Comparison of ENCODE assay signal across 26 cellular contexts in genomic region chr19:39927076-39927475, GRCh38. TPM values are rescaled to one million over a fixed set of nuclear protein-coding genes. Genes with fewer than 3 reads are reported as not detected.
DNase-seq lines count a peak whose midpoint lies in the region; ATAC-seq and TF ChIP-seq lines count a peak whose summit lies in the region.
"Had no signal": no experiment of that assay in that cellular context is flagged by ENCODE, and none has a peak within 500 bp of the region (broad histone marks: within the 10 kb centered on the region; RNA-seq: fewer than 3 reads in every experiment).

No MANE protein-coding gene starts in this region.

- intact Hi-C loops in stomach (cut with DNase I; ENCODE audit: low total_unique reads) (no loop called here), body of pancreas (cut with DNase I) (no loop called here)

- TF ChIP-seq POLR2A in stomach (IDR thresholded peaks at IDR 0.05) (no peak), body of pancreas (IDR thresholded peaks at IDR 0.05) (no peak)

- H3K36me3 ChIP-seq in stomach (peaks cover 0 to 9% (median 4%) of the 10 kb centered on the region in 4 donors), body of pancreas (replicated peaks in 1 of 2; ENCODE audit: insufficient read depth in 1 of 2, low read depth in 2 of 2) (no peaks in the 10 kb centered on the region)
- H3K36me3 ChIP-seq: MG63, SJCRH30 had no signal

- WGBS in stomach, 5 donors = 83 to 92% (median 86%) methylated on average over 11 of the region's 11 CpGs
- WGBS in body of pancreas, 2 donors = 85 to 93% methylated on average over 10 of the region's 11 CpGs

- H3K4me1 ChIP-seq in stomach (no peaks in the 10 kb centered on the region), body of pancreas (no peaks in the 10 kb centered on the region)
- H3K4me1 ChIP-seq: SJCRH30 had no signal

- no peak for ATAC-seq in activated CD8-positive, alpha-beta memory T cell treated with anti-CD3 and anti-CD28 coated beads, Interleukin-2, amount 10 ng/mL, durations not matched to agents 7 days and 5 days
- ATAC-seq in left lobe of liver (no peak), body of pancreas (no peak)
- ATAC-seq: PC-3, Right ventricle myocardium inferior had no signal

- H3K4me3 ChIP-seq in stomach (no peak overlapping the region), body of pancreas (no peak overlapping the region)
- H3K4me3 ChIP-seq: MG63, SJCRH30 had no signal

- H3K27me3 Mint-ChIP-seq in activated naive CD8-positive, alpha-beta T cell = no peaks in the 10 kb centered on the region
- no peaks in the 10 kb centered on the region for H3K27me3 Mint-ChIP-seq in activated naive CD8-positive, alpha-beta T cell treated with anti-CD3 and anti-CD28 coated beads for 36 hours
- H3K27me3 Mint-ChIP-seq in activated CD8-positive, alpha-beta memory T cell treated with anti-CD3 and anti-CD28 coated beads, Interleukin-2, amount 10 ng/mL, durations not matched to agents 7 days and 5 days = no peaks in the 10 kb centered on the region
- H3K27me3 Mint-ChIP-seq: CD4-positive, alpha-beta memory T cell had no signal

- DNase-seq in activated naive CD8-positive, alpha-beta T cell treated with anti-CD3 and anti-CD28 coated beads for 36 hours = no peak
- DNase-seq in activated CD8-positive, alpha-beta memory T cell treated with anti-CD3 and anti-CD28 coated beads, Interleukin-2, amount 10 ng/mL, durations not matched to agents 7 days and 5 days = peak; percentile 28
- peak; percentile 33 for DNase-seq in left lobe of liver (ENCODE audit: low spot score)
- peak; percentile 22 for DNase-seq in stomach
- DNase-seq in GM03348 (ENCODE audit: low spot score) = no peak
- DNase-seq in mucosa of gallbladder (ENCODE audit: low spot score) = no peak
- no peak for DNase-seq in body of pancreas
- DNase-seq: C1 segment of cervical spinal cord; CD4-positive, alpha-beta memory T cell; COR-L47; DMS53; EL; GDM1; HCEC 1CT; KG1; MG63; NCI-H1105 treated with DMSO at 0.1 percent for 48 hours; NCI-H146; NCI-H1930; NCI-H446; NCI-H524 treated with DMSO at 0.1 percent for 48 hours; NCI-H774; SJCRH30 had no signal

- H3K36me3 Mint-ChIP-seq in activated naive CD8-positive, alpha-beta T cell = peaks cover 15% of the 10 kb centered on the region
- peaks cover 23% of the 10 kb centered on the region for H3K36me3 Mint-ChIP-seq in activated naive CD8-positive, alpha-beta T cell treated with anti-CD3 and anti-CD28 coated beads for 36 hours
- H3K36me3 Mint-ChIP-seq in activated CD8-positive, alpha-beta memory T cell treated with anti-CD3 and anti-CD28 coated beads, Interleukin-2, amount 10 ng/mL, durations not matched to agents 7 days and 5 days = peaks cover 5% of the 10 kb centered on the region

- H3K9me3 Mint-ChIP-seq in activated naive CD8-positive, alpha-beta T cell (ENCODE audit: low read depth) = no peaks in the 10 kb centered on the region
- peaks cover 6% of the 10 kb centered on the region for H3K9me3 Mint-ChIP-seq in activated naive CD8-positive, alpha-beta T cell treated with anti-CD3 and anti-CD28 coated beads for 36 hours
- H3K9me3 Mint-ChIP-seq in activated CD8-positive, alpha-beta memory T cell treated with anti-CD3 and anti-CD28 coated beads, Interleukin-2, amount 10 ng/mL, durations not matched to agents 7 days and 5 days (ENCODE audit: low read depth) = no peaks in the 10 kb centered on the region
- H3K9me3 Mint-ChIP-seq: CD4-positive, alpha-beta memory T cell had no signal

- TF ChIP-seq EP300 in stomach (IDR thresholded peaks at IDR 0.05) = no peak

- H3K9me3 ChIP-seq in stomach (no peaks in the 10 kb centered on the region), body of pancreas (no peaks in the 10 kb centered on the region)

- H3K4me3 Mint-ChIP-seq in activated naive CD8-positive, alpha-beta T cell = no peak overlapping the region
- H3K4me3 Mint-ChIP-seq in activated naive CD8-positive, alpha-beta T cell treated with anti-CD3 and anti-CD28 coated beads for 36 hours = no peak overlapping the region
- no peak overlapping the region for H3K4me3 Mint-ChIP-seq in activated CD8-positive, alpha-beta memory T cell treated with anti-CD3 and anti-CD28 coated beads, Interleukin-2, amount 10 ng/mL, durations not matched to agents 7 days and 5 days
- H3K4me3 Mint-ChIP-seq: CD4-positive, alpha-beta memory T cell had no signal

- H3K27ac ChIP-seq in stomach = no peak overlapping the region
- H3K27ac ChIP-seq in body of pancreas = no peak overlapping the region
- H3K27ac ChIP-seq: SJCRH30 had no signal

- H3K4me1 Mint-ChIP-seq in activated naive CD8-positive, alpha-beta T cell (ENCODE audit: low read depth) = peaks cover 35% of the 10 kb centered on the region
- H3K4me1 Mint-ChIP-seq in activated naive CD8-positive, alpha-beta T cell treated with anti-CD3 and anti-CD28 coated beads for 36 hours = peaks cover 35% of the 10 kb centered on the region
- H3K4me1 Mint-ChIP-seq in activated CD8-positive, alpha-beta memory T cell treated with anti-CD3 and anti-CD28 coated beads, Interleukin-2, amount 10 ng/mL, durations not matched to agents 7 days and 5 days = no peaks in the 10 kb centered on the region

- H3K27me3 ChIP-seq in stomach (peaks cover 0 to 4% (median 0%) of the 10 kb centered on the region in 3 donors), body of pancreas (no peaks in the 10 kb centered on the region)
- H3K27me3 ChIP-seq: SJCRH30 had no signal

- H3K27ac Mint-ChIP-seq in activated naive CD8-positive, alpha-beta T cell = peak overlapping the region; percentile 46
- no peak overlapping the region for H3K27ac Mint-ChIP-seq in activated naive CD8-positive, alpha-beta T cell treated with anti-CD3 and anti-CD28 coated beads for 36 hours
- no peak overlapping the region for H3K27ac Mint-ChIP-seq in activated CD8-positive, alpha-beta memory T cell treated with anti-CD3 and anti-CD28 coated beads, Interleukin-2, amount 10 ng/mL, durations not matched to agents 7 days and 5 days

- no peak for TF ChIP-seq CTCF in stomach (IDR thresholded peaks at IDR 0.05)
- TF ChIP-seq CTCF in body of pancreas (IDR thresholded peaks at IDR 0.05) = no peak

- CTCF ChIA-PET in activated CD8-positive, alpha-beta memory T cell treated with anti-CD3 and anti-CD28 coated beads, Interleukin-2, amount 10 ng/mL, durations not matched to agents 7 days and 5 days (lab: Charles Lee) = no interaction called here

RNA-seq across cellular contexts. Expression of gene FCGBP, which starts 7.4 kb away (rescaled TPM):
- 1 to 10 TPM; 7.0 to 8.0 TPM for total RNA-seq in activated naive CD8-positive, alpha-beta T cell treated with anti-CD3 and anti-CD28 coated beads for 36 hours
- 1 to 10 TPM in 1 of 2 experiments, under 1 TPM in 1; 0.93 to 3.2 TPM for total RNA-seq in activated CD8-positive, alpha-beta memory T cell treated with anti-CD3 and anti-CD28 coated beads, Interleukin-2, amount 10 ng/mL, durations not matched to agents 7 days and 5 days
- total RNA-seq in left lobe of liver = 7.3 TPM
- 1,000 to 10,000 TPM in 1 of 5 donors, 100 to 1,000 TPM in 3, 10 to 100 TPM in 1; 90.2 to 7,510 (median 472) TPM for total RNA-seq in stomach
- 10 to 100 TPM in 1 of 3 donors, 1 to 10 TPM in 2; 6.5 to 11.9 (median 8.4) TPM for polyA plus RNA-seq in stomach
- 4,969 TPM for total RNA-seq in mucosa of gallbladder
- total RNA-seq in body of pancreas = 10 to 100 TPM; 19.4 to 24.1 TPM

RNA-seq across cellular contexts. Expression of gene PSMC4, which starts 43.9 kb away (rescaled TPM):
- total RNA-seq in activated naive CD8-positive, alpha-beta T cell treated with anti-CD3 and anti-CD28 coated beads for 36 hours = 100 to 1,000 TPM; 169 to 170 TPM
- 100 to 1,000 TPM in 1 of 2 experiments, 10 to 100 TPM in 1; 94.5 to 141 TPM for total RNA-seq in activated CD8-positive, alpha-beta memory T cell treated with anti-CD3 and anti-CD28 coated beads, Interleukin-2, amount 10 ng/mL, durations not matched to agents 7 days and 5 days
- 47.9 TPM for total RNA-seq in left lobe of liver
- total RNA-seq in stomach = 10 to 100 TPM in 4 of 5 donors, 1 to 10 TPM in 1; 3.8 to 79.7 (median 69.4) TPM
- 10 to 100 TPM; 58.0 to 75.6 (median 62.3) TPM for polyA plus RNA-seq in stomach
- total RNA-seq in mucosa of gallbladder = 91.1 TPM
- 10 to 100 TPM; 14.2 to 43.8 TPM for total RNA-seq in body of pancreas

Comparison
In these comparisons a context has a peak if more than half of its experiments do, and no peak if none do; other contexts are left out.
1. DNase-seq: peak in activated CD8-positive, alpha-beta memory T cell treated with anti-CD3 and anti-CD28 coated beads, Interleukin-2, amount 10 ng/mL, durations not matched to agents 7 days and 5 days (single experiment), left lobe of liver (single experiment) and stomach (single experiment); none in activated naive CD8-positive, alpha-beta T cell treated with anti-CD3 and anti-CD28 coated beads for 36 hours (single experiment), GM03348 (single experiment), mucosa of gallbladder (single experiment) and body of pancreas (0 of 4).